1 cellular context compared by ENCODE assay signal in the genomic region with DNA sequence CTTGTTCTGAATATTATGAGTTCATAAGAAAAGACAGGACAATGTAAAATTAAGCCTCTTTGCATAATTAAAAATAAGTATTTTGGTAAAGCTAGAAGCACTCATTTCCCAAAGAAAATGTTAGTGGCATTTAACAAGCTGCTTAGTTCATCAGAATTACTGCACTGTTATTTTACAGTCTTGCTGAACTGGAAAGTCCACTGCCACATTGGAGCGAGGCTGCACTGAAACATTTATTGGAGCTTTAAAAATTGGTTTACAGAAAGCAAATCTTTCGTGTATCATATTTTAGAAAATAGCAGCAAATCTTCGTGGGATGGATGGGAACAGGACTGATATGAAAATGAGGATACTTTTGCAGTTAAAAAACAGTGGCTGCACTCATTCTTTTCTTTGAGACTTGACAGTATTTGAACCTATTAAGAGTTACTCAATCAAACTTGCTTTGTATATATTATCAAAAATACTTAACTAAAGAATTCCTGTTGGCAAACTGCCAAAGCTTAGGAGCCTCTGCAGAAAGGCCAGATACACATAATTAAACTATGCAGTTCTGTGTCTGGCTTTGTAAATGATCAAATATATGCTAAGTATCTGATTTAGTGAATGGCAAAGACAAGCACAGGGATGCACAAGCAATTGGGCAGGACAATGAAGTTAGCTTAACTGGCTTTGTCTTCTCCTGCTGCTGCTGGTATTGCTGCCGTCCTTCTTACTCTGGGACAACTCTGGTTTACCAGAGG.
A peak's percentile ranks its signal among the peaks of the same experiment; 100 is the strongest.
TF ChIP-seq lines count a peak whose summit lies in the region.

No MANE protein-coding gene starts in this region.

TF ChIP-seq in HepG2, 621 proteins besides CTCF, POLR2A, EP300 and RAD21:
- no peak for TF ChIP-seq RERE (CRISPR knock-in tag; IDR thresholded peaks at IDR 0.05; ENCODE audit: low read depth)
- TF ChIP-seq CBFB (CRISPR knock-in tag; IDR thresholded peaks at IDR 0.05), result no peak
- no peak for TF ChIP-seq GTF3A (CRISPR knock-in tag; conservative IDR thresholded peaks at IDR 0.05)
- TF ChIP-seq ZNF468 (CRISPR knock-in tag; IDR thresholded peaks at IDR 0.05), result no peak
- TF ChIP-seq CEBPG (CRISPR knock-in tag; IDR thresholded peaks at IDR 0.05), result no peak
- no peak for TF ChIP-seq ZNF629 (CRISPR knock-in tag; conservative IDR thresholded peaks at IDR 0.05)
- no peak for TF ChIP-seq TAF15 (IDR thresholded peaks at IDR 0.05; ENCODE audit: low read depth, low read length, poor library complexity, severe bottlenecking)
- TF ChIP-seq LCORL (IDR thresholded peaks at IDR 0.05), result peak; percentile 60
- TF ChIP-seq LCORL (CRISPR knock-in tag; IDR thresholded peaks at IDR 0.05), result no peak
